In genomic region chr13:76969488-76970365, GRCh38 we compare ENCODE assay signal across 1 cellular context.
TF ChIP-seq lines count a peak whose summit lies in the region.

No MANE protein-coding gene starts in this region.

TF ChIP-seq in HepG2, 621 proteins besides CTCF, POLR2A, EP300 and RAD21:
- TF ChIP-seq ZC3H13 (CRISPR knock-in tag; IDR thresholded peaks at IDR 0.05) (no peak), TEF (CRISPR knock-in tag; IDR thresholded peaks at IDR 0.05) (no peak), ZSCAN21 (CRISPR knock-in tag; IDR thresholded peaks at IDR 0.05; ENCODE audit: borderline replicate concordance) (no peak), CEBPB (IDR thresholded peaks at IDR 0.05; ENCODE audit: borderline replicate concordance, low read depth, low read length) (0 out of 2 replicates have a peak, but pooled peaks have one; percentile 58), NFYC (CRISPR knock-in tag; IDR thresholded peaks at IDR 0.05) (no peak), GTF3A (CRISPR knock-in tag; conservative IDR thresholded peaks at IDR 0.05) (no peak), SP4 (CRISPR knock-in tag; IDR thresholded peaks at IDR 0.05) (no peak)
